Comparison of ENCODE assay signal across 8 cellular contexts in genomic region chr18:58615150-58616132, GRCh38. TPM values are rescaled to one million over a fixed set of nuclear protein-coding genes. Genes with fewer than 3 reads are reported as not detected.
DNase-seq lines count a peak whose midpoint lies in the region; ATAC-seq and TF ChIP-seq lines count a peak whose summit lies in the region.

No MANE protein-coding gene starts in this region.

- H3K9me3 ChIP-seq in right atrium auricular region (no peaks in the 10 kb centered on the region), aorta (ENCODE audit: control insufficient read depth, low read length) (no peaks in the 10 kb centered on the region)

- H3K4me3 ChIP-seq in right atrium auricular region = no peak overlapping the region
- no peak overlapping the region for H3K4me3 ChIP-seq in aorta (ENCODE audit: low read length in 2 of 2)

- peak; percentile 48 for DNase-seq in activated CD4-positive, CD25-positive, alpha-beta regulatory T cell treated with anti-CD3 and anti-CD28 coated beads, Interleukin-2, amount 50 U/mL, for 72 hours
- DNase-seq in right atrium auricular region (ENCODE audit: low spot score) (no peak), NCI-H1436 treated with DMSO at 0.1 percent for 48 hours (lab: John Stamatoyannopoulos, UW) (no peak), putamen (ENCODE audit: low spot score) (no peak), aorta (no peak), NCI-H526 treated with DMSO at 0.1 percent for 48 hours (lab: John Stamatoyannopoulos, UW) (no peak)

- intact Hi-C loops in aorta (cut with DNase I) = no loop called here

- peaks cover 0 to 8% of the 10 kb centered on the region in 2 donors for H3K4me1 ChIP-seq in right atrium auricular region
- H3K4me1 ChIP-seq in aorta (ENCODE audit: control insufficient read depth in 1 of 2, insufficient read depth in 2 of 2, low read length in 2 of 2) = no peaks in the 10 kb centered on the region

- H3K27me3 ChIP-seq in right atrium auricular region (no peaks in the 10 kb centered on the region), aorta (ENCODE audit: control insufficient read depth in 1 of 2, insufficient read depth in 2 of 2, low read length in 1 of 2) (peaks cover 0 to 2% of the 10 kb centered on the region in 2 donors)

- ATAC-seq in GM18868 (IDR thresholded peaks at IDR 0.05; ENCODE audit: unreplicated experiment) (peak; percentile 92), HG02884 (IDR thresholded peaks at IDR 0.05; ENCODE audit: unreplicated experiment) (peak; percentile 85), aorta (ENCODE audit: low FRiP score) (no peak)

- H3K36me3 ChIP-seq in right atrium auricular region (no peaks in the 10 kb centered on the region), aorta (ENCODE audit: control insufficient read depth in 1 of 2, insufficient read depth in 2 of 2, low read length in 1 of 2) (no peaks in the 10 kb centered on the region)

- TF ChIP-seq CTCF in right atrium auricular region (IDR thresholded peaks at IDR 0.05) = no peak

- peak overlapping the region; percentile 39 to 56 for H3K27ac ChIP-seq in right atrium auricular region
- H3K27ac ChIP-seq in aorta (ENCODE audit: low read depth in 1 of 2, low read length in 2 of 2) = no peak overlapping the region

- 91% methylated on average over 5 of the region's 5 CpGs for WGBS in aorta, 2 donors

RNA-seq across cellular contexts. Expression of gene ALPK2, which starts 13.4 kb away (rescaled TPM):
- total RNA-seq in right atrium auricular region = 100 to 1,000 TPM; 160 to 166 TPM
- total RNA-seq in aorta = under 1 TPM; 0.06 to 0.10 TPM
- polyA plus RNA-seq in aorta = under 1 TPM in 1 of 2 donors, not detected in 1; 0.38 TPM

RNA-seq across cellular contexts. Expression of gene MALT1, which starts 55.8 kb away (rescaled TPM):
- 10 to 100 TPM in 1 of 2 donors, 1 to 10 TPM in 1; 9.9 to 10.9 TPM for total RNA-seq in right atrium auricular region
- 10 to 100 TPM; 21.5 to 27.4 TPM for total RNA-seq in aorta
- polyA plus RNA-seq in aorta = 1 to 10 TPM; 3.0 to 5.9 TPM

Comparison
In these comparisons a context has a peak if more than half of its experiments do, and no peak if none do; other contexts are left out.
1. H3K27ac ChIP-seq: peak in right atrium auricular region (2 of 2); none in aorta (0 of 2).
2. RNA of gene ALPK2, which starts 13.4 kb away (total RNA-seq): 160 to 166 TPM in right atrium auricular region; 0.06 to 0.10 TPM in aorta; every median in the first group is over 100 times any median in the second.